ENCODE assay signal across 24 cellular contexts in the genomic region with DNA sequence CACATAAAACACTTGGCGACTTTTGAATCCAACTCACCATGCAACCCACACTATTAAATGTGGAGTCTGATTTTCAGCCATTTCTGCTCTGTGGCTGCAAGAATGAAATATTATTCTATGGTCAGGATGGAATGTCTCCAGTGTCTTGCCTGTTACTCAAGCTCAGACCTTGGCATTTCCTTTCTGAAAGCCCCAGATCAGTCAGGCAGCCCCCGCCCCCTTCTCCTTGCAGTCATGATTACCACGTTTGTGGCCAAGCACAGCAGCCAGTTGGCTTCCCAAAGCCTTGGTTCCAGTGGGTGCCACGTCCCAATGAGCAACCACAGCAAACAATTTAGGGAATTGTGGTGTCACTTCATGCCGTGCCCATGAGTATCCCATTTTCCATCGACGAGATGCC. TPM values are rescaled to one million over a fixed set of nuclear protein-coding genes. Genes with fewer than 3 reads are reported as not detected.
A peak's percentile ranks its signal among the peaks of the same experiment; 100 is the strongest.
DNase-seq lines count a peak whose midpoint lies in the region; ATAC-seq and TF ChIP-seq lines count a peak whose summit lies in the region.
"Had no signal": no experiment of that assay in that cellular context is flagged by ENCODE, and none has a peak within 500 bp of the region (broad histone marks: within the 10 kb centered on the region; RNA-seq: fewer than 3 reads in every experiment).

No MANE protein-coding gene starts in this region.

- H3K9me3 ChIP-seq in IMR-90 (ENCODE audit: control insufficient read depth, insufficient read depth, low read length) = no peaks in the 10 kb centered on the region
- H3K9me3 ChIP-seq in mesenchymal stem cell (ENCODE audit: control insufficient read depth, low read length) = no peaks in the 10 kb centered on the region
- H3K9me3 ChIP-seq: colonic mucosa, SJSA1, thoracic aorta had no signal

- no peak for TF ChIP-seq POLR2A in IMR-90 (IDR thresholded peaks at IDR 0.05; ENCODE audit: low read depth, low read length)

- POLR2A ChIA-PET in IMR-90 (lab: Charles Lee; ENCODE audit: unreplicated experiment) (no interaction called here), HEK293T (lab: Yijun Ruan, JAX) (no interaction called here)

- no TSS peak for BruUV-seq in IMR-90 (replicated peaks; lab: Mats Ljungman, UMichigan)

- intact Hi-C loops in IMR-90 (cut with micrococcal nuclease) = no loop called here

- H3K4ac ChIP-seq in IMR-90 (ENCODE audit: low read depth, low read length) (no peak overlapping the region), mesenchymal stem cell (ENCODE audit: low read depth in 1 of 2, low read length in 2 of 2) (no peak overlapping the region)

- H3K36me3 Mint-ChIP-seq in mesothelial cell of epicardium = no peaks in the 10 kb centered on the region

- H3K4me1 Mint-ChIP-seq in mesothelial cell of epicardium = peaks cover 10% of the 10 kb centered on the region
- H3K4me1 Mint-ChIP-seq: neural crest cell had no signal

- H3K23ac ChIP-seq in IMR-90 (ENCODE audit: low read depth, low read length) (no peak overlapping the region), mesenchymal stem cell (ENCODE audit: low read length in 2 of 2) (no peak overlapping the region)

- H3K27me3 ChIP-seq in IMR-90 (ENCODE audit: control insufficient read depth, insufficient read depth, low read length) (peaks cover 5% of the 10 kb centered on the region), mesenchymal stem cell (ENCODE audit: control insufficient read depth in 1 of 2, insufficient read depth in 1 of 2, low read length in 2 of 2) (peaks cover 0 to 43% of the 10 kb centered on the region in 2 experiments)
- H3K27me3 ChIP-seq: colonic mucosa, SJSA1 had no signal

- H2BK15ac ChIP-seq in IMR-90 (ENCODE audit: low read depth, low read length) = no peak overlapping the region
- no peak overlapping the region for H2BK15ac ChIP-seq in mesenchymal stem cell (ENCODE audit: low read depth, poor library complexity, severe bottlenecking)

- no peaks in the 10 kb centered on the region for H3K79me1 ChIP-seq in IMR-90 (ENCODE audit: low read depth in 1 of 2, low read length in 2 of 2)
- H3K79me1 ChIP-seq in mesenchymal stem cell (replicated peaks; ENCODE audit: low read length, poor library complexity, severe bottlenecking) = no peaks in the 10 kb centered on the region

- no peak overlapping the region for H3K56ac ChIP-seq in IMR-90 (ENCODE audit: extremely low read depth, insufficient read depth, low read length)

- in situ Hi-C loops in IMR-90 (cut with MboI; ENCODE audit: low sequenced_read_pairs) = no loop called here

- H3K4me3 ChIP-seq in IMR-90 (ENCODE audit: insufficient read depth, low read depth, low read length) = no peak overlapping the region
- H3K4me3 ChIP-seq in cardiac fibroblast (replicated peaks in 1 of 2; ENCODE audit: low read depth in 2 of 2, low read length in 2 of 2) = no peak overlapping the region
- no peak overlapping the region for H3K4me3 ChIP-seq in mesenchymal stem cell (ENCODE audit: insufficient read depth in 1 of 2, low read depth in 1 of 2, low read length in 2 of 2)
- H3K4me3 ChIP-seq: colonic mucosa, PC-9, SJSA1, thoracic aorta had no signal

- no peak overlapping the region for H2BK120ac ChIP-seq in IMR-90 (ENCODE audit: low read depth, low read length)
- no peak overlapping the region for H2BK120ac ChIP-seq in mesenchymal stem cell (ENCODE audit: low read depth, low read length)

- H3K18ac ChIP-seq in IMR-90 (ENCODE audit: low read depth, low read length) = no peak overlapping the region
- no peak overlapping the region for H3K18ac ChIP-seq in mesenchymal stem cell (ENCODE audit: low read depth in 1 of 2, low read length in 2 of 2)

- WGBS in IMR-90 (ENCODE audit: extremely low coverage in 2 of 2, insufficient read length in 1 of 2), 2 experiments = no CpG with 5 or more reads among the region's 7 CpGs
- WGBS in mesenchymal stem cell = 82% methylated on average over 6 of the region's 7 CpGs

- no peak overlapping the region for H2BK12ac ChIP-seq in mesenchymal stem cell (ENCODE audit: low read length in 2 of 2)

- H3K14ac ChIP-seq in IMR-90 (replicated peaks; ENCODE audit: low read depth, low read length) = no peak overlapping the region
- H3K14ac ChIP-seq in mesenchymal stem cell (ENCODE audit: low read length in 2 of 2) = no peak overlapping the region

- H3K27ac ChIP-seq in IMR-90 (ENCODE audit: insufficient read depth, low read length) (no peak overlapping the region), mesenchymal stem cell (ENCODE audit: low read length, poor library complexity, severe bottlenecking) (no peak overlapping the region)
- H3K27ac ChIP-seq: colonic mucosa, PC-9, SJSA1, thoracic aorta, VCaP had no signal

- ATAC-seq in IMR-90 (ENCODE audit: low read depth) = peak; percentile 37
- ATAC-seq in HG03139 (IDR thresholded peaks at IDR 0.05; ENCODE audit: unreplicated experiment) = no peak
- ATAC-seq in GM21576 (IDR thresholded peaks at IDR 0.05; ENCODE audit: unreplicated experiment) = no peak

- H3K27me3 Mint-ChIP-seq in mesothelial cell of epicardium (ENCODE audit: low read depth) = peaks cover 4% of the 10 kb centered on the region

- H3K9me1 ChIP-seq in IMR-90 (ENCODE audit: insufficient read depth, low read length) = no peaks in the 10 kb centered on the region

- no peaks in the 10 kb centered on the region for H3K4me1 ChIP-seq in IMR-90 (ENCODE audit: control insufficient read depth, insufficient read depth, low read length)
- H3K4me1 ChIP-seq in mesenchymal stem cell (ENCODE audit: control insufficient read depth, insufficient read depth, low read depth, low read length) = no peaks in the 10 kb centered on the region
- H3K4me1 ChIP-seq: colonic mucosa, SJSA1 had no signal

- CTCF ChIA-PET in IMR-90 (lab: Yijun Ruan, JAX) = no interaction called here
- CTCF ChIA-PET in HEK293T (lab: Yijun Ruan, JAX) = no interaction called here

- H3K4me2 ChIP-seq in IMR-90 (ENCODE audit: low read depth, low read length) = no peak overlapping the region
- no peak overlapping the region for H3K4me2 ChIP-seq in mesenchymal stem cell (ENCODE audit: low read length, poor library complexity, severe bottlenecking)
- H3K4me2 ChIP-seq: PC-9 had no signal

- DNase-seq in AG08395 (ENCODE audit: low spot score) (peak; percentile 51), IMR-90 (peak; percentile 34), cardiac fibroblast (ENCODE audit: low read depth in 2 of 2) (peak; percentile 47 to 58), mesenchymal stem cell (peak; percentile 22), HEK293T (ENCODE audit: extremely low spot score) (no peak), mesothelial cell of epicardium (ENCODE audit: low spot score in 2 of 2, unreplicated experiment in 2 of 2) (no peak)
- DNase-seq: ACHN; activated naive CD4-positive, alpha-beta T cell treated with anti-CD3 and anti-CD28 coated beads for 36 hours; activated T-cell treated with anti-CD3 and anti-CD28 coated beads, Interleukin-2, amount 50 U/mL, for 1 hour; CD4-positive, alpha-beta T cell; colonic mucosa; foreskin melanocyte; GOT3; NCI-H146; NCI-H2227 treated with DMSO at 0.1 percent for 48 hours; PC-9; stimulated activated CD4-positive, alpha-beta T cell treated with anti-CD3 and anti-CD28 coated beads, Interleukin-12 subunit alpha, Interleukin-12 subunit beta, amount 100 ng/mL, for 4 hours had no signal

- H4K5ac ChIP-seq in IMR-90 (ENCODE audit: low read depth, low read length) = no peak overlapping the region

- H3K27ac Mint-ChIP-seq in mesothelial cell of epicardium = no peak overlapping the region
- H3K27ac Mint-ChIP-seq: activated naive CD4-positive, alpha-beta T cell treated with anti-CD3 and anti-CD28 coated beads for 36 hours; CD4-positive, alpha-beta T cell; T-helper 1 cell treated with Interleukin-12 subunit alpha and Interleukin-12 subunit beta and Interleukin-4 antibody, amounts not matched to agents 30 μg/mL and 1 μg/mL, for 36 hours had no signal

- H3K9ac ChIP-seq in IMR-90 (ENCODE audit: low read depth, low read length) = no peak overlapping the region
- H3K9ac ChIP-seq in mesenchymal stem cell (ENCODE audit: low read length) = no peak overlapping the region

- H2BK20ac ChIP-seq in IMR-90 (ENCODE audit: low read depth, low read length) = no peak overlapping the region

- H4K20me1 ChIP-seq in IMR-90 (ENCODE audit: insufficient read depth, low read length) = no peaks in the 10 kb centered on the region

- H4K91ac ChIP-seq in IMR-90 (ENCODE audit: insufficient read depth, low read depth, low read length) (no peak overlapping the region), mesenchymal stem cell (ENCODE audit: low read length) (no peak overlapping the region)

- no peaks in the 10 kb centered on the region for H3K9me3 Mint-ChIP-seq in mesothelial cell of epicardium
- H3K9me3 Mint-ChIP-seq: activated naive CD4-positive, alpha-beta T cell treated with anti-CD3 and anti-CD28 coated beads for 36 hours; CD4-positive, alpha-beta T cell; neural crest cell; T-helper 1 cell treated with Interleukin-12 subunit alpha and Interleukin-12 subunit beta and Interleukin-4 antibody, amounts not matched to agents 30 μg/mL and 1 μg/mL, for 36 hours had no signal

- H4K8ac ChIP-seq in IMR-90 (ENCODE audit: low read depth in 2 of 2, low read length in 2 of 2) = no peak overlapping the region
- H4K8ac ChIP-seq in mesenchymal stem cell (ENCODE audit: low read length) = no peak overlapping the region

- H2BK5ac ChIP-seq in IMR-90 (ENCODE audit: low read depth, low read length, poor library complexity, severe bottlenecking) (no peak overlapping the region), mesenchymal stem cell (ENCODE audit: low read depth, low read length, poor library complexity, severe bottlenecking) (no peak overlapping the region)

- H3K36me3 ChIP-seq in IMR-90 (ENCODE audit: control insufficient read depth, insufficient read depth, low read length) = no peaks in the 10 kb centered on the region
- no peaks in the 10 kb centered on the region for H3K36me3 ChIP-seq in mesenchymal stem cell (ENCODE audit: control insufficient read depth in 1 of 2, insufficient read depth in 2 of 2, low read depth in 1 of 2, low read length in 2 of 2)
- H3K36me3 ChIP-seq: colonic mucosa, SJSA1, thoracic aorta had no signal

- H2AFZ ChIP-seq in IMR-90 (replicated peaks; ENCODE audit: low read length, poor library complexity) (no peak overlapping the region), mesenchymal stem cell (ENCODE audit: low read depth, low read length) (no peak overlapping the region)
- H2AFZ ChIP-seq: PC-9 had no signal

- TF ChIP-seq CTCF in IMR-90 (conservative IDR thresholded peaks at IDR 0.05; ENCODE audit: low read depth, low read length) (no peak), cardiac fibroblast (IDR thresholded peaks at IDR 0.05; ENCODE audit: low read depth, low read length) (no peak), mesothelial cell of epicardium (IDR thresholded peaks at IDR 0.05; ENCODE audit: unreplicated experiment) (no peak)

- no peak overlapping the region for H2AK9ac ChIP-seq in IMR-90 (replicated peaks; ENCODE audit: low read depth, low read length, poor library complexity)

- dilution Hi-C loops in IMR-90 (cut with HindIII; ENCODE audit: low sequenced_read_pairs, unreplicated experiment) = no loop called here

- no peak overlapping the region for H3K4me3 Mint-ChIP-seq in mesothelial cell of epicardium
- H3K4me3 Mint-ChIP-seq: activated naive CD4-positive, alpha-beta T cell treated with anti-CD3 and anti-CD28 coated beads for 36 hours; CD4-positive, alpha-beta T cell; neural crest cell; T-helper 1 cell treated with Interleukin-12 subunit alpha and Interleukin-12 subunit beta and Interleukin-4 antibody, amounts not matched to agents 30 μg/mL and 1 μg/mL, for 36 hours had no signal

- TF ChIP-seq RAD21 in IMR-90 (IDR thresholded peaks at IDR 0.05; ENCODE audit: low read length) = no peak

- H2AK5ac ChIP-seq in IMR-90 (ENCODE audit: low read depth, low read length) (no peak overlapping the region), mesenchymal stem cell (ENCODE audit: low read length, severe bottlenecking) (no peak overlapping the region)

RNA-seq across cellular contexts. Expression of a gene that starts 9.8 kb away (rescaled TPM):
- total RNA-seq in IMR-90 (2012; rRNA removed) (not detected in 2 replicates), mesothelial cell of epicardium (not detected in 3 replicates)
- not detected in 2 replicates for polyA plus RNA-seq in IMR-90 (2012; rRNA removed)
- not detected in 2 replicates for polyA plus RNA-seq in IMR-90 (2012; cell fraction: cytosol; rRNA removed)
- not detected in 2 replicates for polyA plus RNA-seq in IMR-90 (2012; cell fraction: nucleus; rRNA removed; ENCODE audit: low replicate concordance)
- not detected for polyA plus RNA-seq in mesenchymal stem cell (2013, experiment 1 of 2)
- not detected for polyA plus RNA-seq in mesenchymal stem cell (2013, experiment 2 of 2)
- total RNA-seq: activated naive CD4-positive, alpha-beta T cell treated with anti-CD3 and anti-CD28 coated beads for 36 hours; CD4-positive, alpha-beta T cell; colonic mucosa; neural crest cell; PC-9; SJSA1; thoracic aorta had no signal

RNA-seq across cellular contexts. Expression of a gene that starts 14.9 kb away (rescaled TPM):
- total RNA-seq in IMR-90 (2012; rRNA removed) (not detected in 2 replicates), mesothelial cell of epicardium (not detected in 3 replicates)
- not detected in 2 replicates for polyA plus RNA-seq in IMR-90 (2012; rRNA removed)
- not detected in 2 replicates for polyA plus RNA-seq in IMR-90 (2012; cell fraction: cytosol; rRNA removed)
- not detected in 2 replicates for polyA plus RNA-seq in IMR-90 (2012; cell fraction: nucleus; rRNA removed; ENCODE audit: low replicate concordance)
- not detected for polyA plus RNA-seq in mesenchymal stem cell (2013, experiment 1 of 2)
- not detected for polyA plus RNA-seq in mesenchymal stem cell (2013, experiment 2 of 2)
- total RNA-seq: CD4-positive, alpha-beta T cell; colonic mucosa; neural crest cell; PC-9; SJSA1; thoracic aorta had no signal

RNA-seq across cellular contexts. Expression of a gene that starts 25.4 kb away (rescaled TPM):
- total RNA-seq in IMR-90 (2012; rRNA removed) (not detected in 2 replicates), mesothelial cell of epicardium (not detected in 3 replicates)
- not detected in 2 replicates for polyA plus RNA-seq in IMR-90 (2012; rRNA removed)
- not detected in 2 replicates for polyA plus RNA-seq in IMR-90 (2012; cell fraction: cytosol; rRNA removed)
- polyA plus RNA-seq in IMR-90 (2012; cell fraction: nucleus; rRNA removed; ENCODE audit: low replicate concordance) = not detected in 2 replicates
- polyA plus RNA-seq in mesenchymal stem cell (2013, experiment 1 of 2) = not detected
- polyA plus RNA-seq in mesenchymal stem cell (2013, experiment 2 of 2) = not detected
- total RNA-seq: activated naive CD4-positive, alpha-beta T cell treated with anti-CD3 and anti-CD28 coated beads for 36 hours; CD4-positive, alpha-beta T cell; colonic mucosa; neural crest cell; PC-9; SJSA1; thoracic aorta had no signal

RNA-seq across cellular contexts. Expression of a gene that starts 35.7 kb away (rescaled TPM):
- 53.1 and 54.4 TPM in 2 replicates for total RNA-seq in IMR-90 (2012; rRNA removed)
- polyA plus RNA-seq in IMR-90 (2012; rRNA removed) = 104 and 142 TPM in 2 replicates
- 57.0 and 155 TPM in 2 replicates for polyA plus RNA-seq in IMR-90 (2012; cell fraction: cytosol; rRNA removed)
- 92.4 and 172 TPM in 2 replicates for polyA plus RNA-seq in IMR-90 (2012; cell fraction: nucleus; rRNA removed; ENCODE audit: low replicate concordance)
- polyA plus RNA-seq in mesenchymal stem cell (2013, experiment 1 of 2) = 75.7 TPM
- polyA plus RNA-seq in mesenchymal stem cell (2013, experiment 2 of 2) = 66.5 TPM
- 38.4 to 46.0 TPM (median 42.1 TPM) in 3 replicates for total RNA-seq in mesothelial cell of epicardium

RNA-seq across cellular contexts. Expression of a gene that starts 56.6 kb away (rescaled TPM):
- total RNA-seq in IMR-90 (2012; rRNA removed) (3.8 and 4.4 TPM in 2 replicates), mesothelial cell of epicardium (25.9 to 27.9 TPM (median 26.9 TPM) in 3 replicates)
- polyA plus RNA-seq in IMR-90 (2012; rRNA removed) = 5.6 and 6.0 TPM in 2 replicates
- 3.3 and 5.6 TPM in 2 replicates for polyA plus RNA-seq in IMR-90 (2012; cell fraction: cytosol; rRNA removed)
- 9.3 and 10.5 TPM in 2 replicates for polyA plus RNA-seq in IMR-90 (2012; cell fraction: nucleus; rRNA removed; ENCODE audit: low replicate concordance)
- polyA plus RNA-seq in mesenchymal stem cell (2013, experiment 1 of 2) = 6.6 TPM
- polyA plus RNA-seq in mesenchymal stem cell (2013, experiment 2 of 2) = 6.3 TPM

Comparison
In these comparisons a context has a peak if more than half of its experiments do, and no peak if none do; other contexts are left out.
1. DNase-seq: peak in AG08395 (single experiment), IMR-90 (single experiment), cardiac fibroblast (2 of 2) and mesenchymal stem cell (single experiment); none in HEK293T (single experiment) and mesothelial cell of epicardium (0 of 2).